In genomic region chr10:11557967-11558366, GRCh38 we compare ENCODE assay signal across 37 cellular contexts.
"Had no signal": no experiment of that assay in that cellular context is flagged by ENCODE, and none has a peak within 500 bp of the region (broad histone marks: within the 10 kb centered on the region; RNA-seq: fewer than 3 reads in every experiment).

No MANE protein-coding gene starts in this region.

- H3K9me2 ChIP-seq: SK-N-SH had no signal

- H3K27me3 ChIP-seq: brain microvascular endothelial cell, MG63, Peyer's patch, SJSA1 had no signal

- H3K4me3 ChIP-seq: MG63, Peyer's patch, SJSA1 had no signal

- H3K4me2 ChIP-seq: SK-N-SH had no signal

- H3K27me3 Mint-ChIP-seq: activated naive CD8-positive, alpha-beta T cell treated with anti-CD3 and anti-CD28 coated beads for 36 hours had no signal

- DNase-seq: activated CD4-positive, alpha-beta memory T cell treated with anti-CD3 and anti-CD28 coated beads, Interleukin-2, amount 10 ng/mL, durations not matched to agents 7 days and 5 days; activated CD4-positive, alpha-beta T cell treated with anti-CD3 and anti-CD28 coated beads for 1 hour; activated CD4-positive, alpha-beta T cell treated with anti-CD3 and anti-CD28 coated beads for 48 hours; activated CD4-positive, CD25-positive, alpha-beta regulatory T cell; activated CD8-positive, alpha-beta memory T cell treated with anti-CD3 and anti-CD28 coated beads for 24 hours; activated CD8-positive, alpha-beta memory T cell treated with anti-CD3 and anti-CD28 coated beads, Interleukin-2, amount 10 ng/mL, durations not matched to agents 7 days and 5 days; activated CD8-positive, alpha-beta memory T cell treated with anti-CD3 and anti-CD28 coated beads, Interleukin-2, amount 50 U/mL, for 48 hours; activated effector memory CD4-positive, alpha-beta T cell treated with Interleukin-2 at 50 U/mL for 16 hours; activated naive CD4-positive, alpha-beta T cell treated with anti-CD3 and anti-CD28 coated beads, Interleukin-2, amount 10 ng/mL, durations not matched to agents 7 days and 5 days; activated naive CD8-positive, alpha-beta T cell treated with anti-CD3 and anti-CD28 coated beads for 36 hours; activated T-cell treated with anti-CD3 and anti-CD28 coated beads, Interleukin-2, amount 50 U/mL, for 48 hours; amniotic stem cell; aorta; brain microvascular endothelial cell; central memory CD4-positive, alpha-beta T cell; Kasumi-1; MG63; NCI-H1048; NCI-H1105 treated with DMSO at 0.1 percent for 48 hours; NCI-H1436 treated with DMSO at 0.1 percent for 48 hours; NCI-H1694 treated with DMSO at 0.1 percent for 48 hours; NCI-H2029; NCI-H2107; NCI-H2171; NCI-H510A; NCI-H526; NCI-H748 treated with DMSO at 0.1 percent for 48 hours; NK-92 treated with Interleukin-12 subunit alpha and Interleukin-12 subunit beta, amount 100 ng/mL, for 24 hours; PC-3; Peyer's patch; RPMI8226; SHP77 treated with DMSO at 0.1 percent for 48 hours; SK-N-SH; T-cell; T-helper 17 cell had no signal

- H3K36me3 ChIP-seq: brain microvascular endothelial cell, MG63, Peyer's patch, SJSA1 had no signal

- H3K27ac ChIP-seq: brain microvascular endothelial cell, Peyer's patch, SJSA1, VCaP had no signal

- H3K27ac Mint-ChIP-seq: activated CD4-positive, alpha-beta memory T cell treated with anti-CD3 and anti-CD28 coated beads, Interleukin-2, amount 10 ng/mL, durations not matched to agents 7 days and 5 days; activated CD8-positive, alpha-beta memory T cell treated with anti-CD3 and anti-CD28 coated beads, Interleukin-2, amount 10 ng/mL, durations not matched to agents 7 days and 5 days; activated naive CD4-positive, alpha-beta T cell treated with anti-CD3 and anti-CD28 coated beads, Interleukin-2, amount 10 ng/mL, durations not matched to agents 7 days and 5 days; activated naive CD8-positive, alpha-beta T cell treated with anti-CD3 and anti-CD28 coated beads for 36 hours; T-cell; T-helper 17 cell had no signal

- H3K9me3 ChIP-seq: Peyer's patch, SJSA1, SK-N-SH had no signal

- H3K4me3 Mint-ChIP-seq: activated CD4-positive, alpha-beta memory T cell treated with anti-CD3 and anti-CD28 coated beads, Interleukin-2, amount 10 ng/mL, durations not matched to agents 7 days and 5 days; activated CD8-positive, alpha-beta memory T cell treated with anti-CD3 and anti-CD28 coated beads, Interleukin-2, amount 10 ng/mL, durations not matched to agents 7 days and 5 days; activated naive CD4-positive, alpha-beta T cell treated with anti-CD3 and anti-CD28 coated beads, Interleukin-2, amount 10 ng/mL, durations not matched to agents 7 days and 5 days; activated naive CD8-positive, alpha-beta T cell treated with anti-CD3 and anti-CD28 coated beads for 36 hours; T-cell; T-helper 17 cell had no signal

- H3K9me3 Mint-ChIP-seq: activated CD4-positive, alpha-beta memory T cell treated with anti-CD3 and anti-CD28 coated beads, Interleukin-2, amount 10 ng/mL, durations not matched to agents 7 days and 5 days had no signal

- H3K9ac ChIP-seq: SK-N-SH had no signal

- ATAC-seq: activated CD8-positive, alpha-beta memory T cell treated with anti-CD3 and anti-CD28 coated beads, Interleukin-2, amount 10 ng/mL, durations not matched to agents 7 days and 5 days; PC-3; T-cell; T-helper 17 cell had no signal
